35 cellular contexts compared by ENCODE assay signal in the genomic region with DNA sequence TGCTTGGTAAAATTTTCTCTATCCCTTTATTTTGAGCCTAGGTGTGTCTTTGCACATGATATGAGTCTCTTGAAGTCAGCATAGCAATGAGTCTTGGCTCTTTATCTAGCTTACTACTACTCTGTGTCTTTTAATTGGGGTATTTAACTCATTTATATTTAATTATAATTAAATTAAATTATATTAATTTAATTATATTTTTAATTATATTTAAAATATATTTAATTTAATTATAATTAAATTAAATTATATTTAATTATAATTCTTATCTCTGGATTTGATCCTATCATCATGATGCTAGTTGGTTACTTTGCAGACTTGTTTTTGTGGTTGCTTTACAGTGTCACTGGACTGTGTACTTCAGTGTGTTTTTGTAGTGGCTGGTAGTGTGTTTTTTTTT.
"Had no signal": no experiment of that assay in that cellular context is flagged by ENCODE, and none has a peak within 500 bp of the region (broad histone marks: within the 10 kb centered on the region; RNA-seq: fewer than 3 reads in every experiment).

No MANE protein-coding gene starts in this region.

- H3K27ac Mint-ChIP-seq: activated CD4-positive, alpha-beta memory T cell treated with anti-CD3 and anti-CD28 coated beads, Interleukin-2, amount 10 ng/mL, durations not matched to agents 7 days and 5 days; activated CD4-positive, alpha-beta T cell treated with anti-CD3 and anti-CD28 coated beads for 36 hours; activated CD4-positive, alpha-beta T cell treated with anti-CD3 and anti-CD28 coated beads, Interleukin-2, amount 10 ng/mL, durations not matched to agents 7 days and 5 days; activated CD8-positive, alpha-beta memory T cell treated with anti-CD3 and anti-CD28 coated beads, Interleukin-2, amount 10 ng/mL, durations not matched to agents 7 days and 5 days; activated CD8-positive, alpha-beta T cell treated with anti-CD3 and anti-CD28 coated beads, Interleukin-2, amount 10 ng/mL, durations not matched to agents 7 days and 5 days; activated naive CD4-positive, alpha-beta T cell treated with anti-CD3 and anti-CD28 coated beads, Interleukin-2, amount 10 ng/mL, durations not matched to agents 7 days and 5 days; activated naive CD8-positive, alpha-beta T cell; activated naive CD8-positive, alpha-beta T cell treated with anti-CD3 and anti-CD28 coated beads, Interleukin-2, amount 10 ng/mL, durations not matched to agents 7 days and 5 days; activated naive CD8-positive, alpha-beta T cell treated with anti-CD3 and anti-CD28 coated beads, Interleukin-2, amount 50 U/mL, for 24 hours; activated T-cell treated with anti-CD3 and anti-CD28 coated beads, Interleukin-2, amount 50 U/mL, for 24 hours; activated T-helper 2 cell treated with anti-CD3 and anti-CD28 coated beads, Interferon-gamma antibody, Interleukin-2, Interleukin-4, amounts not matched to agents 10 μg/mL and 5 μg/mL and 100 μg/mL, durations not matched to agents 14 hours and 24 hours and 36 hours; brain; T-cell; T-helper 17 cell had no signal

- H3K9me3 ChIP-seq: ascending aorta had no signal

- FAIRE-seq: bronchial epithelial cell, TTC549 had no signal

- H3K4me3 ChIP-seq: ascending aorta, cardiac muscle cell had no signal

- H3K4me1 Mint-ChIP-seq: activated CD4-positive, alpha-beta memory T cell treated with anti-CD3 and anti-CD28 coated beads, Interleukin-2, amount 10 ng/mL, durations not matched to agents 7 days and 5 days; activated CD4-positive, alpha-beta T cell treated with anti-CD3 and anti-CD28 coated beads for 36 hours; activated CD4-positive, alpha-beta T cell treated with anti-CD3 and anti-CD28 coated beads, Interleukin-2, amount 10 ng/mL, durations not matched to agents 7 days and 5 days; activated CD8-positive, alpha-beta memory T cell treated with anti-CD3 and anti-CD28 coated beads, Interleukin-2, amount 10 ng/mL, durations not matched to agents 7 days and 5 days; activated naive CD4-positive, alpha-beta T cell treated with anti-CD3 and anti-CD28 coated beads, Interleukin-2, amount 10 ng/mL, durations not matched to agents 7 days and 5 days; activated naive CD8-positive, alpha-beta T cell treated with anti-CD3 and anti-CD28 coated beads, Interleukin-2, amount 10 ng/mL, durations not matched to agents 7 days and 5 days; activated naive CD8-positive, alpha-beta T cell treated with anti-CD3 and anti-CD28 coated beads, Interleukin-2, amount 50 U/mL, for 24 hours; brain; central memory CD8-positive, alpha-beta T cell; T-cell; T-helper 17 cell had no signal

- H3K4me1 ChIP-seq: ascending aorta had no signal

- H3K36me3 Mint-ChIP-seq: activated CD8-positive, alpha-beta memory T cell treated with anti-CD3 and anti-CD28 coated beads, Interleukin-2, amount 10 ng/mL, durations not matched to agents 7 days and 5 days; activated naive CD4-positive, alpha-beta T cell treated with anti-CD3 and anti-CD28 coated beads, Interleukin-2, amount 10 ng/mL, durations not matched to agents 7 days and 5 days; activated naive CD8-positive, alpha-beta T cell treated with anti-CD3 and anti-CD28 coated beads, Interleukin-2, amount 10 ng/mL, durations not matched to agents 7 days and 5 days; brain; T-cell had no signal

- H3K27ac ChIP-seq: ascending aorta, cardiac muscle cell, VCaP had no signal

- H3K27me3 ChIP-seq: ascending aorta, cardiac muscle cell had no signal

- H3K4me3 Mint-ChIP-seq: activated CD4-positive, alpha-beta memory T cell treated with anti-CD3 and anti-CD28 coated beads, Interleukin-2, amount 10 ng/mL, durations not matched to agents 7 days and 5 days; activated CD4-positive, alpha-beta T cell treated with anti-CD3 and anti-CD28 coated beads for 36 hours; activated CD4-positive, alpha-beta T cell treated with anti-CD3 and anti-CD28 coated beads, Interleukin-2, amount 10 ng/mL, durations not matched to agents 7 days and 5 days; activated CD8-positive, alpha-beta memory T cell treated with anti-CD3 and anti-CD28 coated beads, Interleukin-2, amount 10 ng/mL, durations not matched to agents 7 days and 5 days; activated CD8-positive, alpha-beta T cell treated with anti-CD3 and anti-CD28 coated beads, Interleukin-2, amount 10 ng/mL, durations not matched to agents 7 days and 5 days; activated naive CD4-positive, alpha-beta T cell treated with anti-CD3 and anti-CD28 coated beads, Interleukin-2, amount 10 ng/mL, durations not matched to agents 7 days and 5 days; activated naive CD8-positive, alpha-beta T cell; activated naive CD8-positive, alpha-beta T cell treated with anti-CD3 and anti-CD28 coated beads, Interleukin-2, amount 10 ng/mL, durations not matched to agents 7 days and 5 days; activated naive CD8-positive, alpha-beta T cell treated with anti-CD3 and anti-CD28 coated beads, Interleukin-2, amount 50 U/mL, for 24 hours; activated T-cell treated with anti-CD3 and anti-CD28 coated beads, Interleukin-2, amount 50 U/mL, for 24 hours; brain; central memory CD8-positive, alpha-beta T cell; T-cell; T-helper 17 cell had no signal

- ATAC-seq: activated CD4-positive, alpha-beta T cell treated with anti-CD3 and anti-CD28 coated beads for 36 hours; activated CD4-positive, CD25-positive, alpha-beta regulatory T cell treated with anti-CD3 and anti-CD28 coated beads, Interleukin-2, amount 50 U/mL, for 24 hours; activated CD8-positive, alpha-beta memory T cell treated with anti-CD3 and anti-CD28 coated beads, Interleukin-2, amount 10 ng/mL, durations not matched to agents 7 days and 5 days; activated CD8-positive, alpha-beta T cell treated with anti-CD3 and anti-CD28 coated beads, Interleukin-2, amount 10 ng/mL, durations not matched to agents 7 days and 5 days; activated naive CD8-positive, alpha-beta T cell treated with anti-CD3 and anti-CD28 coated beads, Interleukin-2, amount 50 U/mL, for 24 hours; T-cell; T-helper 17 cell had no signal

- DNase-seq: activated CD4-positive, alpha-beta memory T cell treated with anti-CD3 and anti-CD28 coated beads, Interleukin-2, amount 10 ng/mL, durations not matched to agents 7 days and 5 days; activated CD4-positive, alpha-beta T cell treated with anti-CD3 and anti-CD28 coated beads for 1 hour; activated CD4-positive, alpha-beta T cell treated with anti-CD3 and anti-CD28 coated beads for 36 hours; activated CD4-positive, alpha-beta T cell treated with anti-CD3 and anti-CD28 coated beads for 48 hours; activated CD4-positive, alpha-beta T cell treated with anti-CD3 and anti-CD28 coated beads, Interleukin-2, amount 10 ng/mL, durations not matched to agents 7 days and 5 days; activated CD4-positive, alpha-beta T cell treated with anti-CD3 and anti-CD28 coated beads, Interleukin-2, amount 50 U/mL, for 48 hours; activated CD4-positive, CD25-positive, alpha-beta regulatory T cell; activated CD8-positive, alpha-beta memory T cell treated with anti-CD3 and anti-CD28 coated beads for 24 hours; activated CD8-positive, alpha-beta memory T cell treated with anti-CD3 and anti-CD28 coated beads, Interleukin-2, amount 10 ng/mL, durations not matched to agents 7 days and 5 days; activated CD8-positive, alpha-beta memory T cell treated with anti-CD3 and anti-CD28 coated beads, Interleukin-2, amount 50 U/mL, for 48 hours; activated CD8-positive, alpha-beta T cell treated with anti-CD3 and anti-CD28 coated beads, Interleukin-2, amount 10 ng/mL, durations not matched to agents 7 days and 5 days; activated effector memory CD4-positive, alpha-beta T cell treated with Interleukin-2 at 50 U/mL for 16 hours; activated gamma-delta T cell; activated naive CD4-positive, alpha-beta T cell treated with anti-CD3 and anti-CD28 coated beads, Interleukin-2, amount 10 ng/mL, durations not matched to agents 7 days and 5 days; activated naive CD4-positive, alpha-beta T cell treated with Interleukin-2 at 50 U/mL for 16 hours; activated naive CD8-positive, alpha-beta T cell treated with anti-CD3 and anti-CD28 coated beads, Interleukin-2, amount 10 ng/mL, durations not matched to agents 7 days and 5 days; activated naive CD8-positive, alpha-beta T cell treated with anti-CD3 and anti-CD28 coated beads, Interleukin-2, amount 50 U/mL, for 24 hours; activated T-cell treated with anti-CD3 and anti-CD28 coated beads, Interleukin-2, amount 50 U/mL, for 24 hours; activated T-cell treated with anti-CD3 and anti-CD28 coated beads, Interleukin-2, amount 50 U/mL, for 48 hours; amygdala; anterior cingulate cortex; caudate nucleus; cerebellar nuclear complex; T-cell; T-helper 17 cell had no signal

- H3K27me3 Mint-ChIP-seq: activated CD4-positive, alpha-beta memory T cell treated with anti-CD3 and anti-CD28 coated beads, Interleukin-2, amount 10 ng/mL, durations not matched to agents 7 days and 5 days; activated CD4-positive, alpha-beta T cell treated with anti-CD3 and anti-CD28 coated beads, Interleukin-2, amount 10 ng/mL, durations not matched to agents 7 days and 5 days; activated CD8-positive, alpha-beta memory T cell treated with anti-CD3 and anti-CD28 coated beads, Interleukin-2, amount 10 ng/mL, durations not matched to agents 7 days and 5 days; activated naive CD4-positive, alpha-beta T cell treated with anti-CD3 and anti-CD28 coated beads, Interleukin-2, amount 10 ng/mL, durations not matched to agents 7 days and 5 days; activated naive CD8-positive, alpha-beta T cell treated with anti-CD3 and anti-CD28 coated beads, Interleukin-2, amount 10 ng/mL, durations not matched to agents 7 days and 5 days; brain; T-helper 17 cell had no signal

- H3K9me3 Mint-ChIP-seq: activated CD4-positive, alpha-beta memory T cell treated with anti-CD3 and anti-CD28 coated beads, Interleukin-2, amount 10 ng/mL, durations not matched to agents 7 days and 5 days; activated naive CD8-positive, alpha-beta T cell treated with anti-CD3 and anti-CD28 coated beads, Interleukin-2, amount 10 ng/mL, durations not matched to agents 7 days and 5 days; activated naive CD8-positive, alpha-beta T cell treated with anti-CD3 and anti-CD28 coated beads, Interleukin-2, amount 50 U/mL, for 24 hours; activated T-helper 2 cell treated with anti-CD3 and anti-CD28 coated beads, Interferon-gamma antibody, Interleukin-2, Interleukin-4, amounts not matched to agents 10 μg/mL and 5 μg/mL and 100 μg/mL, durations not matched to agents 14 hours and 24 hours and 36 hours had no signal

- H3K36me3 ChIP-seq: ascending aorta, cardiac muscle cell had no signal
